In the genomic region with DNA sequence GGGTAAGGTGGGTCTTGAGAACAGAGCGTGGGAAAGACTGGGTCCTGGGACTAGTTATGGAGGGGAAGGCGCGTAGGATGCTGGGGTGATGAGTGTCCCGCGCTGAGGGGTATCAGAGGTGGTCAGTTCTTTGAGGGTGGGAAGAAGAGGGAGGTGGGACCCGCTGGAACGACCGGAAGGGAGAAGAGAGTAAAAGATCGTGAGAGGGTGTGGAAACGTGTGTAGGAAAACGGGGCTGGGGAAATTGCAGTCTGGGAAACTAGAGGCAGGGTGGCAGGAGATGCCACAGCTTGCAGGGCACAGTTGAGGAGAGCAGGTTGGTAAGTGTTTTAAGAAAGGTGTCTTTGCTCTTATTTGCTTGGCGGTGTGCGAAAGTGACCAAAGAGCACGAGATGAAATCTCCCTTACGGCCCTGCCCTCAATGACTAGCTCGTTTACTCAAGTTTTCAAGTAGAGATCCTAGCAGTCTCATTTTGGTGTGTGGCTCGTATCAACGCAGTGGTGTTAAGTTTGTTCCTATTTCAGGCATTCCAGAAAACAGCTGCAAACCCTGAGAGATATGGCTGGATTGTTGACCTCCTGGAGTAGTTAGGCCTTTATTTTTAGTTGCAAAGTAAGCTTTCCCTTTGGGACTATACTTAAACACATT, we compare ENCODE assay signal across 8 cellular contexts.
DNase-seq lines count a peak whose midpoint lies in the region; ATAC-seq and TF ChIP-seq lines count a peak whose summit lies in the region.

No MANE protein-coding gene starts in this region.

- H3K36me3 Mint-ChIP-seq in activated T-cell treated with anti-CD3 and anti-CD28 coated beads, Interleukin-2, amount 50 U/mL, for 24 hours (ENCODE audit: low read depth): peaks cover 66% of the 10 kb centered on the region
- H3K36me3 Mint-ChIP-seq in stimulated activated effector memory CD8-positive, alpha-beta T cell treated with anti-CD3 and anti-CD28 coated beads, Interleukin-12 subunit alpha, Interleukin-12 subunit beta, amount 100 ng/mL, for 72 hours: peaks cover 63% of the 10 kb centered on the region

- H3K27ac ChIP-seq in iPS-20b (ENCODE audit: low read length): peak overlapping the region; percentile 23

- H3K9ac ChIP-seq in iPS-20b (ENCODE audit: low read depth, low read length): peak overlapping the region; percentile 88; the same call in 1 of the 2 replicates

- DNase-seq in activated T-cell treated with anti-CD3 and anti-CD28 coated beads, Interleukin-2, amount 50 U/mL, for 24 hours: no peak
- DNase-seq in activated T-cell treated with anti-CD3 and anti-CD28 coated beads, Interleukin-2, amount 50 U/mL, for 1 hour: no peak
- DNase-seq in NCI-H1092 treated with DMSO at 0.1 percent for 48 hours (lab: John Stamatoyannopoulos, UW) (peak; percentile 71), astrocyte of the cerebellum (ENCODE audit: low read depth) (no peak), putamen (ENCODE audit: low spot score) (no peak), activated gamma-delta T cell treated with Interleukin-2 at 50 U/mL for 16 hours (no peak)
- DNase-seq in stimulated activated effector memory CD8-positive, alpha-beta T cell treated with anti-CD3 and anti-CD28 coated beads, Interleukin-12 subunit alpha, Interleukin-12 subunit beta, amount 100 ng/mL, for 72 hours (ENCODE audit: low spot score in 2 of 2): no peak

- H3K27ac Mint-ChIP-seq in activated T-cell treated with anti-CD3 and anti-CD28 coated beads, Interleukin-2, amount 50 U/mL, for 24 hours: peak overlapping the region; percentile 98
- H3K27ac Mint-ChIP-seq in stimulated activated effector memory CD8-positive, alpha-beta T cell treated with anti-CD3 and anti-CD28 coated beads, Interleukin-12 subunit alpha, Interleukin-12 subunit beta, amount 100 ng/mL, for 72 hours: peak overlapping the region; percentile 98

- ATAC-seq in stimulated activated effector memory CD8-positive, alpha-beta T cell treated with anti-CD3 and anti-CD28 coated beads, Interleukin-12 subunit alpha, Interleukin-12 subunit beta, amount 100 ng/mL, for 72 hours: peak; percentile 2

- H3K4me3 Mint-ChIP-seq in activated T-cell treated with anti-CD3 and anti-CD28 coated beads, Interleukin-2, amount 50 U/mL, for 24 hours: peak overlapping the region; percentile 89
- H3K4me3 Mint-ChIP-seq in stimulated activated effector memory CD8-positive, alpha-beta T cell treated with anti-CD3 and anti-CD28 coated beads, Interleukin-12 subunit alpha, Interleukin-12 subunit beta, amount 100 ng/mL, for 72 hours: peak overlapping the region; percentile 91

- no peaks in the 10 kb centered on the region for H3K27me3 Mint-ChIP-seq in activated T-cell treated with anti-CD3 and anti-CD28 coated beads, Interleukin-2, amount 50 U/mL, for 24 hours

- in situ Hi-C loops in astrocyte of the cerebellum (cut with HindIII; ENCODE audit: low sequenced_read_pairs): no loop called here

- H3K4me1 Mint-ChIP-seq in activated T-cell treated with anti-CD3 and anti-CD28 coated beads, Interleukin-2, amount 50 U/mL, for 24 hours (ENCODE audit: low read depth): peaks cover 51% of the 10 kb centered on the region
- H3K4me1 Mint-ChIP-seq in stimulated activated effector memory CD8-positive, alpha-beta T cell treated with anti-CD3 and anti-CD28 coated beads, Interleukin-12 subunit alpha, Interleukin-12 subunit beta, amount 100 ng/mL, for 72 hours: peaks cover 51% of the 10 kb centered on the region

- no peaks in the 10 kb centered on the region for H3K9me3 Mint-ChIP-seq in activated T-cell treated with anti-CD3 and anti-CD28 coated beads, Interleukin-2, amount 50 U/mL, for 24 hours
- no peaks in the 10 kb centered on the region for H3K9me3 Mint-ChIP-seq in stimulated activated effector memory CD8-positive, alpha-beta T cell treated with anti-CD3 and anti-CD28 coated beads, Interleukin-12 subunit alpha, Interleukin-12 subunit beta, amount 100 ng/mL, for 72 hours

- H3K4me1 ChIP-seq in iPS-20b (ENCODE audit: insufficient read depth, low read length): peaks cover 4% of the 10 kb centered on the region; the same call in 1 of the 2 replicates

- no peaks in the 10 kb centered on the region for H3K27me3 ChIP-seq in iPS-20b (ENCODE audit: insufficient read depth, low read length)

- H3K36me3 ChIP-seq in iPS-20b (ENCODE audit: insufficient read depth, low read depth, low read length): peaks cover 27% of the 10 kb centered on the region

- H3K4me3 ChIP-seq in astrocyte of the cerebellum (ENCODE audit: low read depth, low read length) (peak overlapping the region; percentile 89), iPS-20b (ENCODE audit: low read length) (peak overlapping the region; percentile 98)

- TF ChIP-seq CTCF in astrocyte of the cerebellum (IDR thresholded peaks at IDR 0.05; ENCODE audit: low read depth, low read length, missing control alignments): no peak

- no peaks in the 10 kb centered on the region for H3K9me3 ChIP-seq in iPS-20b (ENCODE audit: insufficient read depth, low read depth, low read length)
